ENCODE assay signal across 9 cellular contexts in the genomic region with DNA sequence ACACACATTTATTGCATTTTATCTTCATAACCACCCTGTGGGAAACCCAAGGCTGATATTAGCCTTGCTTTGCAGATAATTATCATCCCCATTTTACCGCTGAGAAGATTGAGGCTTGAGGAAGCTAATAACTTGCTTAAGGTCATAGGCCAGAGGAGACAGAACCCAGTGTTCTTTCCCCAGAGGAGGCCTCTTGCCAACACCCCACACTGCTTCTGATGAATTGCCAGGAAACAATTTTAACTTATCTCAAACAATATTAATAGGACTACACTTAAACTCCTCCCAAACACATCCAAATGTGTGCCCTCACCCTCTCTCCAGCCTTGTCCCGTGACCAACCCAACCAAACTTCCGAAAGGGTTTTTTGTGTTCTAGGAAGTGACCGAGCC. TPM values are rescaled to one million over a fixed set of nuclear protein-coding genes. Genes with fewer than 3 reads are reported as not detected.
A peak's percentile ranks its signal among the peaks of the same experiment; 100 is the strongest.
DNase-seq lines count a peak whose midpoint lies in the region; ATAC-seq and TF ChIP-seq lines count a peak whose summit lies in the region.
"Had no signal": no experiment of that assay in that cellular context is flagged by ENCODE, and none has a peak within 500 bp of the region (broad histone marks: within the 10 kb centered on the region; RNA-seq: fewer than 3 reads in every experiment).

No MANE protein-coding gene starts in this region.

- H3K4me2 ChIP-seq in mammary epithelial cell (ENCODE audit: insufficient read depth, low read depth, low read length), result peak overlapping the region; percentile 26

- no peaks in the 10 kb centered on the region for H3K36me3 Mint-ChIP-seq in activated naive CD4-positive, alpha-beta T cell treated with anti-CD3 and anti-CD28 coated beads, Interleukin-2, amount 50 U/mL, for 24 hours

- H2AFZ ChIP-seq in mammary epithelial cell (ENCODE audit: low read depth, low read length), result no peak overlapping the region

- peak overlapping the region; percentile 63 for H3K27ac Mint-ChIP-seq in activated naive CD4-positive, alpha-beta T cell treated with anti-CD3 and anti-CD28 coated beads, Interleukin-2, amount 50 U/mL, for 24 hours

- H3K9me3 ChIP-seq in mammary epithelial cell (replicated peaks; ENCODE audit: insufficient read depth, low read length) (no peaks in the 10 kb centered on the region), vagina (no peaks in the 10 kb centered on the region)
- H3K9me3 ChIP-seq: testis had no signal

- peak overlapping the region; percentile 74 for H3K4me3 Mint-ChIP-seq in activated naive CD4-positive, alpha-beta T cell treated with anti-CD3 and anti-CD28 coated beads, Interleukin-2, amount 50 U/mL, for 24 hours

- H3K36me3 ChIP-seq in mammary epithelial cell (ENCODE audit: insufficient read depth, low read length) (peaks cover 5% of the 10 kb centered on the region), vagina (peaks cover 0 to 9% of the 10 kb centered on the region in 2 donors)

- H3K27ac ChIP-seq in mammary epithelial cell (ENCODE audit: insufficient read depth, low read depth, low read length) (no peak overlapping the region), vagina (peak overlapping the region; percentile 85)

- intact Hi-C loops in mammary epithelial cell (cut with micrococcal nuclease) (loop anchor here (5.0 kb wide), 1 partner anchor 104 kb away; no protein-coding TSS in a partner anchor), vagina (cut with DNase I) (loop anchor here (5.0 kb wide), 1 partner anchor 184 kb away; no protein-coding TSS in a partner anchor)

- H3K4me1 ChIP-seq in mammary epithelial cell (ENCODE audit: insufficient read depth, low read length), result peaks cover 37% of the 10 kb centered on the region
- peaks cover 54% of the 10 kb centered on the region for H3K4me1 ChIP-seq in vagina

- no TSS peak for BruUV-seq in mammary epithelial cell (replicated peaks; lab: Mats Ljungman, UMichigan)

- no peaks in the 10 kb centered on the region for H3K27me3 Mint-ChIP-seq in activated naive CD4-positive, alpha-beta T cell treated with anti-CD3 and anti-CD28 coated beads, Interleukin-2, amount 50 U/mL, for 24 hours

- ATAC-seq in HG02840 (IDR thresholded peaks at IDR 0.05; ENCODE audit: low FRiP score, unreplicated experiment), result no peak
- no peak for ATAC-seq in HG02623 (IDR thresholded peaks at IDR 0.05; ENCODE audit: unreplicated experiment)

- TF ChIP-seq POLR2A in vagina (IDR thresholded peaks at IDR 0.05), result no peak

- no peaks in the 10 kb centered on the region for H3K9me3 Mint-ChIP-seq in activated naive CD4-positive, alpha-beta T cell treated with anti-CD3 and anti-CD28 coated beads, Interleukin-2, amount 50 U/mL, for 24 hours

- TF ChIP-seq CTCF in mammary epithelial cell (conservative IDR thresholded peaks at IDR 0.05 in 1 of 2, IDR thresholded peaks at IDR 0.05 in 1 of 2; ENCODE audit: extremely low read depth in 1 of 2, insufficient read depth in 1 of 2, low read depth in 1 of 2, low read length in 2 of 2) (no peak), vagina (IDR thresholded peaks at IDR 0.05) (no peak)

- H4K20me1 ChIP-seq in mammary epithelial cell (ENCODE audit: insufficient read depth, low read length), result no peaks in the 10 kb centered on the region

- WGBS in mammary epithelial cell (ENCODE audit: low coverage, missing lambda C conversion rate), result 78% methylated on average over 4 of the region's 4 CpGs

- peaks cover 33% of the 10 kb centered on the region for H3K4me1 Mint-ChIP-seq in activated naive CD4-positive, alpha-beta T cell treated with anti-CD3 and anti-CD28 coated beads, Interleukin-2, amount 50 U/mL, for 24 hours

- CTCF ChIA-PET in mammary epithelial cell (lab: Charles Lee; ENCODE audit: low non-redundant PET), result no interaction called here

- dilution Hi-C loops in mammary epithelial cell (cut with HindIII; ENCODE audit: low sequenced_read_pairs), result loop anchor here (5.0 kb wide), 2 partner anchors 41 to 109 kb away; no protein-coding TSS in a partner anchor

- in situ Hi-C loops in mammary epithelial cell (cut with MboI; ENCODE audit: low sequenced_read_pairs in 2 of 2), result loop anchor here in 1 of 2 donors (10.0 kb wide), 1 partner anchor 191 kb away; no protein-coding TSS in a partner anchor

- H3K9ac ChIP-seq in mammary epithelial cell (ENCODE audit: insufficient read depth, low read length), result no peak overlapping the region

- H3K27me3 ChIP-seq in mammary epithelial cell (ENCODE audit: insufficient read depth, low read length) (no peaks in the 10 kb centered on the region), vagina (no peaks in the 10 kb centered on the region)
- H3K27me3 ChIP-seq: testis had no signal

- H3K79me2 ChIP-seq in mammary epithelial cell (ENCODE audit: insufficient read depth, low read length), result peaks cover 44% of the 10 kb centered on the region

- no peak for DNase-seq in activated naive CD4-positive, alpha-beta T cell (lab: John Stamatoyannopoulos, UW)
- no peak for DNase-seq in mammary epithelial cell
- peak; percentile 22 to 37 for DNase-seq in lung microvascular endothelial cell (ENCODE audit: low read depth in 2 of 2)
- no peak for DNase-seq in vagina (ENCODE audit: extremely low spot score in 2 of 2)
- no peak for DNase-seq in DMS153 (lab: John Stamatoyannopoulos, UW)

- H3K4me3 ChIP-seq in mammary epithelial cell (replicated peaks in 1 of 3; ENCODE audit: insufficient read depth in 1 of 3, low read depth in 2 of 3, low read length in 3 of 3) (no peak overlapping the region), vagina (no peak overlapping the region)

RNA-seq across cellular contexts. Expression of a gene that starts 2.1 kb away (rescaled TPM):
- total RNA-seq in mammary epithelial cell (100 to 1,000 TPM in 1 of 2 donors, 10 to 100 TPM in 1; 91.9 to 102 TPM), lung microvascular endothelial cell (75.8 and 94.6 TPM in 2 replicates), vagina (119 TPM)
- 49.6 TPM for polyA plus RNA-seq in mammary epithelial cell
- 86.2 TPM for polyA minus RNA-seq in mammary epithelial cell

RNA-seq across cellular contexts. Expression of a gene that starts 15.7 kb away (rescaled TPM):
- total RNA-seq in mammary epithelial cell (100 to 1,000 TPM in 1 of 2 donors, 10 to 100 TPM in 1; 97.4 to 224 TPM), lung microvascular endothelial cell (31.6 and 31.9 TPM in 2 replicates), vagina (135 TPM)
- polyA plus RNA-seq in mammary epithelial cell, result 48.1 TPM
- 113 TPM for polyA minus RNA-seq in mammary epithelial cell

RNA-seq across cellular contexts. Expression of a gene that starts 54.4 kb away (rescaled TPM):
- total RNA-seq in mammary epithelial cell (1,000 to 10,000 TPM; 1,876 to 2,450 TPM), lung microvascular endothelial cell (2,557 and 4,242 TPM in 2 replicates), vagina (8,204 TPM)
- polyA plus RNA-seq in mammary epithelial cell, result 2,937 TPM
- 730 TPM for polyA minus RNA-seq in mammary epithelial cell

Comparison
In these comparisons a context has a peak if more than half of its experiments do, and no peak if none do; other contexts are left out.
1. DNase-seq: peak in lung microvascular endothelial cell (2 of 2); none in activated naive CD4-positive, alpha-beta T cell (0 of 4), mammary epithelial cell (single experiment), vagina (0 of 2) and DMS153 (single experiment).